Comparison of ENCODE assay signal across 9 cellular contexts in genomic region chr5:72850113-72850512, GRCh38. TPM values are rescaled to one million over a fixed set of nuclear protein-coding genes. Genes with fewer than 3 reads are reported as not detected.
DNase-seq lines count a peak whose midpoint lies in the region; ATAC-seq and TF ChIP-seq lines count a peak whose summit lies in the region.
"Had no signal": no experiment of that assay in that cellular context is flagged by ENCODE, and none has a peak within 500 bp of the region (broad histone marks: within the 10 kb centered on the region; RNA-seq: fewer than 3 reads in every experiment).

No MANE protein-coding gene starts in this region.

- no peaks in the 10 kb centered on the region for H3K9me3 Mint-ChIP-seq in activated CD4-positive, alpha-beta T cell treated with anti-CD3 and anti-CD28 coated beads, Interleukin-2, amount 10 ng/mL, durations not matched to agents 24 days and 14 days
- no peaks in the 10 kb centered on the region for H3K9me3 Mint-ChIP-seq in activated CD4-positive, alpha-beta memory T cell treated with anti-CD3 and anti-CD28 coated beads for 36 hours
- H3K9me3 Mint-ChIP-seq in stimulated activated naive CD8-positive, alpha-beta T cell treated with anti-CD3 and anti-CD28 coated beads, Interleukin-15, amount 100 ng/mL, for 72 hours, result no peaks in the 10 kb centered on the region

- peaks cover 7% of the 10 kb centered on the region for H3K27me3 Mint-ChIP-seq in activated CD4-positive, alpha-beta T cell treated with anti-CD3 and anti-CD28 coated beads, Interleukin-2, amount 10 ng/mL, durations not matched to agents 24 days and 14 days
- H3K27me3 Mint-ChIP-seq in activated CD4-positive, alpha-beta memory T cell treated with anti-CD3 and anti-CD28 coated beads for 36 hours, result no peaks in the 10 kb centered on the region
- no peaks in the 10 kb centered on the region for H3K27me3 Mint-ChIP-seq in stimulated activated naive CD8-positive, alpha-beta T cell treated with anti-CD3 and anti-CD28 coated beads, Interleukin-15, amount 100 ng/mL, for 72 hours

- no peak for DNase-seq in activated CD4-positive, alpha-beta T cell treated with anti-CD3 and anti-CD28 coated beads, Interleukin-2, amount 10 ng/mL, durations not matched to agents 24 days and 14 days
- DNase-seq in activated CD4-positive, alpha-beta T cell treated with anti-CD3 and anti-CD28 coated beads, Interleukin-2, amount 50 U/mL, for 4 hours, result no peak
- no peak for DNase-seq in activated CD4-positive, alpha-beta memory T cell treated with anti-CD3 and anti-CD28 coated beads for 36 hours
- DNase-seq in foreskin fibroblast (no peak), SHP77 (lab: John Stamatoyannopoulos, UW) (no peak), NCI-H524 (lab: John Stamatoyannopoulos, UW) (no peak)
- DNase-seq in stimulated activated naive CD8-positive, alpha-beta T cell treated with anti-CD3 and anti-CD28 coated beads, Interleukin-15, amount 100 ng/mL, for 72 hours, result no peak
- DNase-seq: stimulated activated CD4-positive, alpha-beta T cell treated with anti-CD3 and anti-CD28 coated beads, Interleukin-4, amount 100 ng/mL, for 4 hours had no signal

- H3K4me3 Mint-ChIP-seq in activated CD4-positive, alpha-beta T cell treated with anti-CD3 and anti-CD28 coated beads, Interleukin-2, amount 10 ng/mL, durations not matched to agents 24 days and 14 days, result peak overlapping the region; percentile 94
- H3K4me3 Mint-ChIP-seq in activated CD4-positive, alpha-beta memory T cell treated with anti-CD3 and anti-CD28 coated beads for 36 hours, result peak overlapping the region; percentile 95
- H3K4me3 Mint-ChIP-seq in stimulated activated naive CD8-positive, alpha-beta T cell treated with anti-CD3 and anti-CD28 coated beads, Interleukin-15, amount 100 ng/mL, for 72 hours, result peak overlapping the region; percentile 67 to 93

- no peak for TF ChIP-seq CTCF in foreskin fibroblast (IDR thresholded peaks at IDR 0.05; ENCODE audit: low read depth, low read length)

- H3K4me1 Mint-ChIP-seq in activated CD4-positive, alpha-beta T cell treated with anti-CD3 and anti-CD28 coated beads, Interleukin-2, amount 10 ng/mL, durations not matched to agents 24 days and 14 days, result peaks cover 39% of the 10 kb centered on the region
- peaks cover 45% of the 10 kb centered on the region for H3K4me1 Mint-ChIP-seq in activated CD4-positive, alpha-beta memory T cell treated with anti-CD3 and anti-CD28 coated beads for 36 hours (ENCODE audit: low read depth)
- peaks cover 50% of the 10 kb centered on the region for H3K4me1 Mint-ChIP-seq in stimulated activated naive CD8-positive, alpha-beta T cell treated with anti-CD3 and anti-CD28 coated beads, Interleukin-15, amount 100 ng/mL, for 72 hours

- POLR2A ChIA-PET in activated CD4-positive, alpha-beta memory T cell treated with anti-CD3 and anti-CD28 coated beads for 36 hours (lab: Charles Lee), result interaction anchor here (1.3 to 2.6 kb wide), 2 partner anchors 9 to 32 kb away, joined by 5 to 31 read pairs; partner anchors contain the start of gene TNPO1

- no peak overlapping the region for H3K27ac Mint-ChIP-seq in activated CD4-positive, alpha-beta T cell treated with anti-CD3 and anti-CD28 coated beads, Interleukin-2, amount 10 ng/mL, durations not matched to agents 24 days and 14 days
- H3K27ac Mint-ChIP-seq in activated CD4-positive, alpha-beta memory T cell treated with anti-CD3 and anti-CD28 coated beads for 36 hours, result no peak overlapping the region
- H3K27ac Mint-ChIP-seq in stimulated activated naive CD8-positive, alpha-beta T cell treated with anti-CD3 and anti-CD28 coated beads, Interleukin-15, amount 100 ng/mL, for 72 hours, result peak overlapping the region in 1 of 2 donors; percentile 27

- intact Hi-C loops in activated CD4-positive, alpha-beta T cell treated with anti-CD3 and anti-CD28 coated beads, Interleukin-2, amount 10 ng/mL, durations not matched to agents 24 days and 14 days (cut with micrococcal nuclease), result no loop called here
- intact Hi-C loops in activated CD4-positive, alpha-beta memory T cell treated with anti-CD3 and anti-CD28 coated beads for 36 hours (cut with micrococcal nuclease), result no loop called here

- CTCF ChIA-PET in activated CD4-positive, alpha-beta memory T cell treated with anti-CD3 and anti-CD28 coated beads for 36 hours (lab: Charles Lee), result interaction anchor here (2.4 to 3.0 kb wide), 2 partner anchors 31 to 239 kb away, joined by 14 to 20 read pairs; no protein-coding TSS in a partner anchor

- peak overlapping the region; percentile 91 for H3K4me3 ChIP-seq in foreskin fibroblast (ENCODE audit: low read depth in 1 of 2, low read length in 2 of 2)

- no peak for ATAC-seq in stimulated activated naive CD8-positive, alpha-beta T cell treated with anti-CD3 and anti-CD28 coated beads, Interleukin-15, amount 100 ng/mL, for 72 hours
- no peak for ATAC-seq in HG03097 (IDR thresholded peaks at IDR 0.05; ENCODE audit: low FRiP score, unreplicated experiment)

- H3K36me3 Mint-ChIP-seq in activated CD4-positive, alpha-beta T cell treated with anti-CD3 and anti-CD28 coated beads, Interleukin-2, amount 10 ng/mL, durations not matched to agents 24 days and 14 days (ENCODE audit: low read depth), result peaks cover 40% of the 10 kb centered on the region
- H3K36me3 Mint-ChIP-seq in activated CD4-positive, alpha-beta memory T cell treated with anti-CD3 and anti-CD28 coated beads for 36 hours, result peaks cover 36% of the 10 kb centered on the region

RNA-seq across cellular contexts. Expression of gene TNPO1, which starts 33.7 kb away (rescaled TPM):
- total RNA-seq in activated CD4-positive, alpha-beta T cell treated with anti-CD3 and anti-CD28 coated beads, Interleukin-2, amount 10 ng/mL, durations not matched to agents 24 days and 14 days, result 138 TPM in 2 replicates
- 10 to 100 TPM; 92.0 to 95.4 TPM for total RNA-seq in activated CD4-positive, alpha-beta memory T cell treated with anti-CD3 and anti-CD28 coated beads for 36 hours
